In the genomic region with DNA sequence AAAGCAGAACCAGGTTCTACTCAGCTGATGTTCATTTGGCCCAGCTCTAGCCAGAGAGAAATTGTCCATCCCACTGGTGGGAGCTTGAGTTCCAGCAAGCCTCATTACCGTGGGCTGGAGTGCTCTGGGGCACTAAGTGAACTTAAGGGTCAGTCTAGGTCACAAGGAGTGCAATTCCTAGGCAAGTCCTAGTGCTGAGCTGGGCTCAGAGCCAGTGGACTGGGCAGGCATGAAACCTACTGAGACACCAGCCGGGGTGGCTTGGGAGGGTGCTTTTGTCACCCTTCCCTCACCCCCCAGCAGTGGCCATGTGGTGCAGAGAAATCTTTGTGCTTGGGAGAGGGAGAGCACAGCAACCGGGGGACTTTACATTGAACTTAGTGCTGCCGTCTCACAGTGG, we compare ENCODE assay signal across 19 cellular contexts. TPM values are rescaled to one million over a fixed set of nuclear protein-coding genes. Genes with fewer than 3 reads are reported as not detected.
DNase-seq lines count a peak whose midpoint lies in the region; ATAC-seq and TF ChIP-seq lines count a peak whose summit lies in the region.
"Had no signal": no experiment of that assay in that cellular context is flagged by ENCODE, and none has a peak within 500 bp of the region (broad histone marks: within the 10 kb centered on the region; RNA-seq: fewer than 3 reads in every experiment).

No MANE protein-coding gene starts in this region.

- H3K4me2 ChIP-seq in Loucy (ENCODE audit: low read depth, low read length, poor library complexity, severe bottlenecking): no peak overlapping the region

- DNase-seq in Right ventricle myocardium superior (peak; percentile 53), right cardiac atrium (no peak), left ventricle myocardium inferior (peak; percentile 25), sciatic nerve (ENCODE audit: low spot score) (no peak), AG08395 (ENCODE audit: low spot score) (no peak), DMS 273 treated with DMSO at 0.1 percent for 48 hours (lab: John Stamatoyannopoulos, UW) (no peak), tibial artery (no peak)
- DNase-seq: 8988T; BE2C; C1 segment of cervical spinal cord; CD4-positive, CD25-positive, alpha-beta regulatory T cell; CD8-positive, alpha-beta memory T cell; COR-L47; GOT3; H9 had no signal

- H3K27me3 ChIP-seq in right cardiac atrium (ENCODE audit: control insufficient read depth, insufficient read depth): no peaks in the 10 kb centered on the region
- no peaks in the 10 kb centered on the region for H3K27me3 ChIP-seq in Loucy (ENCODE audit: insufficient read depth, low read length, poor library complexity, severe bottlenecking)
- no peaks in the 10 kb centered on the region for H3K27me3 ChIP-seq in left ventricle myocardium inferior (ENCODE audit: low read depth)
- H3K27me3 ChIP-seq in tibial artery: no peaks in the 10 kb centered on the region
- H3K27me3 ChIP-seq: BE2C had no signal

- WGBS in right cardiac atrium: 48% methylated on average over 4 of the region's 4 CpGs

- intact Hi-C loops in Right ventricle myocardium superior (cut with DNase I): no loop called here
- intact Hi-C loops in right cardiac atrium (cut with DNase I): no loop called here
- intact Hi-C loops in left ventricle myocardium inferior (cut with micrococcal nuclease): no loop called here
- intact Hi-C loops in sciatic nerve (cut with DNase I): no loop called here
- intact Hi-C loops in tibial artery (cut with DNase I; ENCODE audit: low total_unique reads): no loop called here

- H3K9me2 ChIP-seq in Loucy (replicated peaks; ENCODE audit: low read depth, low read length): no peaks in the 10 kb centered on the region

- no peaks in the 10 kb centered on the region for H3K9me3 ChIP-seq in right cardiac atrium (ENCODE audit: control insufficient read depth, low read length)
- H3K9me3 ChIP-seq in Loucy (ENCODE audit: insufficient read depth, low read depth, low read length): no peaks in the 10 kb centered on the region
- no peaks in the 10 kb centered on the region for H3K9me3 ChIP-seq in left ventricle myocardium inferior (replicated peaks)
- H3K9me3 ChIP-seq in tibial artery: no peaks in the 10 kb centered on the region
- H3K9me3 ChIP-seq: BE2C had no signal

- H2AFZ ChIP-seq in Loucy (ENCODE audit: low read length): peak overlapping the region; percentile 48; the same call in 1 of the 2 replicates

- peak; percentile 84 for ATAC-seq in Right ventricle myocardium superior (ENCODE audit: poor library complexity)
- no peak for ATAC-seq in right cardiac atrium
- peak; percentile 32 for ATAC-seq in sciatic nerve
- ATAC-seq: HepG2 had no signal

- H3K36me3 ChIP-seq in Loucy (ENCODE audit: insufficient read depth, low read length) (no peaks in the 10 kb centered on the region), left ventricle myocardium inferior (no peaks in the 10 kb centered on the region), tibial artery (no peaks in the 10 kb centered on the region)
- H3K36me3 ChIP-seq: BE2C had no signal

- no peak overlapping the region for H3K27ac ChIP-seq in right cardiac atrium (ENCODE audit: low read length)
- no peak overlapping the region for H3K27ac ChIP-seq in left ventricle myocardium inferior (replicated peaks)
- no peak overlapping the region for H3K27ac ChIP-seq in tibial artery

- TF ChIP-seq CTCF in Loucy (conservative IDR thresholded peaks at IDR 0.05; ENCODE audit: low read length): no peak
- TF ChIP-seq CTCF in left ventricle myocardium inferior (IDR thresholded peaks at IDR 0.05; ENCODE audit: borderline replicate concordance): no peak
- TF ChIP-seq CTCF in tibial artery (IDR thresholded peaks at IDR 0.05): no peak

- H3K9ac ChIP-seq in Loucy (ENCODE audit: low read depth, low read length, poor library complexity, severe bottlenecking): no peak overlapping the region

- no peaks in the 10 kb centered on the region for H4K20me1 ChIP-seq in Loucy (ENCODE audit: insufficient read depth, low read length, poor library complexity, severe bottlenecking)

- H3K4me3 ChIP-seq in right cardiac atrium (ENCODE audit: low read length): no peak overlapping the region
- no peak overlapping the region for H3K4me3 ChIP-seq in Loucy (ENCODE audit: low read length, poor library complexity, severe bottlenecking)
- no peak overlapping the region for H3K4me3 ChIP-seq in left ventricle myocardium inferior
- H3K4me3 ChIP-seq in tibial artery: no peak overlapping the region

- H3K4me1 ChIP-seq in right cardiac atrium (ENCODE audit: control insufficient read depth, insufficient read depth, low read length): peaks cover 2% of the 10 kb centered on the region
- H3K4me1 ChIP-seq in Loucy (ENCODE audit: insufficient read depth, low read length, poor library complexity, severe bottlenecking): peaks cover 10% of the 10 kb centered on the region
- peaks cover 7% of the 10 kb centered on the region for H3K4me1 ChIP-seq in left ventricle myocardium inferior
- H3K4me1 ChIP-seq in tibial artery: no peaks in the 10 kb centered on the region
- H3K4me1 ChIP-seq: BE2C had no signal

- no peaks in the 10 kb centered on the region for H3K79me2 ChIP-seq in Loucy (ENCODE audit: insufficient read depth, low read length)

- 0 out of 2 replicates have a peak, but pooled peaks cover 3% of the 10 kb centered on the region for H3F3A ChIP-seq in Loucy (ENCODE audit: low read depth)

RNA-seq across cellular contexts. Expression of gene GSX2, which starts 39.4 kb away (rescaled TPM):
- total RNA-seq in Right ventricle myocardium superior (not detected), right cardiac atrium (not detected), left ventricle myocardium inferior (not detected), sciatic nerve (0.58 TPM)
- not detected for polyA plus RNA-seq in right cardiac atrium
- total RNA-seq: A673; CD4-positive, CD25-positive, alpha-beta regulatory T cell; CD8-positive, alpha-beta memory T cell; H9; HepG2 had no signal
- polyA plus RNA-seq: AG04450; CD4-positive, CD25-positive, alpha-beta regulatory T cell; CD8-positive, alpha-beta memory T cell; HepG2 had no signal

Comparison
In these comparisons a context has a peak if more than half of its experiments do, and no peak if none do; other contexts are left out.
1. ATAC-seq: peak in Right ventricle myocardium superior (single experiment) and sciatic nerve (single experiment); none in right cardiac atrium (0 of 2).
2. DNase-seq: peak in Right ventricle myocardium superior (single experiment) and left ventricle myocardium inferior (single experiment); none in right cardiac atrium (0 of 3), sciatic nerve (single experiment), AG08395 (single experiment), DMS 273 treated with DMSO at 0.1 percent for 48 hours (single experiment) and tibial artery (0 of 2).